11 cellular contexts compared by ENCODE assay signal in genomic region chr10:100516847-100517246, GRCh38. TPM values are rescaled to one million over a fixed set of nuclear protein-coding genes. Genes with fewer than 3 reads are reported as not detected.
DNase-seq lines count a peak whose midpoint lies in the region; ATAC-seq, FAIRE-seq and TF ChIP-seq lines count a peak whose summit lies in the region.
"Had no signal": no experiment of that assay in that cellular context is flagged by ENCODE, and none has a peak within 500 bp of the region (broad histone marks: within the 10 kb centered on the region; RNA-seq: fewer than 3 reads in every experiment).

No MANE protein-coding gene starts in this region.

- FAIRE-seq in GM19239 (lab: Jason Lieb, UNC) = no peak

- H3K4me1 ChIP-seq in H9 (ENCODE audit: insufficient read depth, low read length) (no peaks in the 10 kb centered on the region), SJCRH30 (no peaks in the 10 kb centered on the region)

- no peak overlapping the region for H2BK12ac ChIP-seq in H9 (ENCODE audit: insufficient read length, low read depth, low read length)

- H4K8ac ChIP-seq in H9 (replicated peaks; ENCODE audit: insufficient read length, low read depth, low read length) = no peak overlapping the region

- WGBS in H9 (ENCODE audit: extremely low coverage, insufficient read length, low lambda C conversion rate) = no CpG with 5 or more reads among the region's 2 CpGs

- H3K18ac ChIP-seq in H9 (ENCODE audit: insufficient read length, low read depth, low read length) = no peak overlapping the region

- H3K9me3 ChIP-seq in H9 (ENCODE audit: control insufficient read depth, low read depth, low read length) (no peaks in the 10 kb centered on the region), SJCRH30 (replicated peaks) (no peaks in the 10 kb centered on the region; the same call in 1 of the 2 replicates), T-helper 17 cell (ENCODE audit: control insufficient read depth, low read length, poor library complexity, severe bottlenecking) (no peaks in the 10 kb centered on the region)
- H3K9me3 ChIP-seq: Caco-2 had no signal

- no peak overlapping the region for H4K5ac ChIP-seq in H9 (ENCODE audit: insufficient read length, low read depth, low read length)

- no peak overlapping the region for H4K91ac ChIP-seq in H9 (ENCODE audit: insufficient read length, low read depth, low read length)

- H3K14ac ChIP-seq in H9 (ENCODE audit: insufficient read depth, low read length) = no peak overlapping the region

- H3K23me2 ChIP-seq in H9 (ENCODE audit: insufficient read length, low read depth, low read length, poor library complexity, severe bottlenecking) = peaks cover 10% of the 10 kb centered on the region

- H2AFZ ChIP-seq in H9 (ENCODE audit: low read length) = no peak overlapping the region

- H3K9ac ChIP-seq in H9 (ENCODE audit: extremely low read depth, insufficient read length, low read length) = no peak overlapping the region

- H3K4me2 ChIP-seq in H9 (ENCODE audit: insufficient read depth, insufficient read length, low read length) = no peak overlapping the region

- peaks cover 4% of the 10 kb centered on the region; the same call in 1 of the 2 replicates for H3K27me3 ChIP-seq in H9 (ENCODE audit: insufficient read depth, low read length)
- H3K27me3 ChIP-seq in SJCRH30 = no peaks in the 10 kb centered on the region
- peaks cover 3% of the 10 kb centered on the region for H3K27me3 ChIP-seq in kidney epithelial cell (ENCODE audit: control insufficient read depth, insufficient read depth, low read length)

- H2BK15ac ChIP-seq in H9 (ENCODE audit: low read depth, low read length) = no peak overlapping the region

- H3K27me3 Mint-ChIP-seq in H9 (ENCODE audit: low read depth) (peaks cover 47% of the 10 kb centered on the region), T-helper 17 cell (no peaks in the 10 kb centered on the region)

- H3K4me1 Mint-ChIP-seq in H9 (peaks cover 9 to 13% of the 10 kb centered on the region in 2 experiments), T-helper 17 cell (peaks cover 22% of the 10 kb centered on the region)

- H3K79me2 ChIP-seq in H9 (ENCODE audit: insufficient read depth, low read length) = no peaks in the 10 kb centered on the region

- no peaks in the 10 kb centered on the region for H3K79me1 ChIP-seq in H9 (ENCODE audit: insufficient read depth, low read depth, low read length, poor library complexity, severe bottlenecking)

- H2BK5ac ChIP-seq in H9 (ENCODE audit: insufficient read length, low read length) = no peak overlapping the region

- no peak overlapping the region for H2AK5ac ChIP-seq in H9 (ENCODE audit: insufficient read length, low read length)

- no peak overlapping the region for H3K23ac ChIP-seq in H9 (ENCODE audit: insufficient read length, low read depth, low read length)

- H3K36me3 ChIP-seq in SJCRH30 = no peaks in the 10 kb centered on the region
- no peaks in the 10 kb centered on the region for H3K36me3 ChIP-seq in kidney epithelial cell (ENCODE audit: control insufficient read depth, insufficient read depth, low read length)

- ATAC-seq in HG03159 (IDR thresholded peaks at IDR 0.05; ENCODE audit: unreplicated experiment) (no peak), T-helper 17 cell (no peak)

- TF ChIP-seq CTCF in AG09309 (IDR thresholded peaks at IDR 0.05; ENCODE audit: control insufficient read depth, insufficient read depth, low read depth, low read length, missing control alignments) (peak; percentile 17), H9 (conservative IDR thresholded peaks at IDR 0.05) (peak; percentile 56), kidney epithelial cell (IDR thresholded peaks at IDR 0.05; ENCODE audit: insufficient read depth, low read length, poor library complexity, severe bottlenecking) (peak; percentile 3)

- no peaks in the 10 kb centered on the region; a peak in 1 of 7 replicates for H3K36me3 Mint-ChIP-seq in H9 (ENCODE audit: insufficient read depth in 1 of 3, low read depth in 3 of 3)
- H3K36me3 Mint-ChIP-seq in T-helper 17 cell (ENCODE audit: low read depth) = peaks cover 7% of the 10 kb centered on the region

- no peaks in the 10 kb centered on the region for H3K9me3 Mint-ChIP-seq in H9

- H4K20me1 ChIP-seq in H9 (ENCODE audit: control insufficient read depth, insufficient read depth, insufficient read length) = no peaks in the 10 kb centered on the region

- H3T11ph ChIP-seq in H9 (ENCODE audit: low read length) = no peak overlapping the region

- H3K27ac ChIP-seq in H9 (ENCODE audit: insufficient read length, low read depth, low read length) (no peak overlapping the region), SJCRH30 (no peak overlapping the region)

- H3K4ac ChIP-seq in H9 (ENCODE audit: low read depth, low read length) = no peak overlapping the region

- H2BK20ac ChIP-seq in H9 (ENCODE audit: low read depth, low read length, poor library complexity, severe bottlenecking) = no peak overlapping the region

- no peak overlapping the region for H2BK120ac ChIP-seq in H9 (ENCODE audit: low read depth, low read length, poor library complexity, severe bottlenecking)

- H3K4me3 ChIP-seq in AG09309 (ENCODE audit: control insufficient read depth, low read depth, low read length) (no peak overlapping the region), SJCRH30 (no peak overlapping the region), kidney epithelial cell (ENCODE audit: low read depth, low read length) (no peak overlapping the region)

- H3K4me3 Mint-ChIP-seq in H9 (0 out of 5 replicates have a peak overlapping the region, but pooled peaks of 1 of the 2 experiments have one; percentile 5), T-helper 17 cell (no peak overlapping the region)

- H3K27ac Mint-ChIP-seq in H9 = no peak overlapping the region
- H3K27ac Mint-ChIP-seq in T-helper 17 cell = no peak overlapping the region

- no peak overlapping the region for H3K56ac ChIP-seq in H9 (ENCODE audit: insufficient read length, low read depth, low read length)

- no peak for DNase-seq in AG09309 (ENCODE audit: low read depth)
- peak; percentile 59 for DNase-seq in H9
- DNase-seq in SJCRH30 = peak; percentile 36 to 61
- DNase-seq in kidney epithelial cell (ENCODE audit: low read depth) = no peak
- DNase-seq in NCI-H526 treated with DMSO at 0.1 percent for 48 hours (lab: John Stamatoyannopoulos, UW) = no peak
- no peak for DNase-seq in T-helper 17 cell
- no peak for DNase-seq in GM19239 (ENCODE audit: insufficient read length, low spot score)
- DNase-seq: Caco-2; stimulated activated CD8-positive, alpha-beta memory T cell treated with anti-CD3 and anti-CD28 coated beads, Interleukin-4, amount 100 ng/mL, for 48 hours had no signal

RNA-seq across cellular contexts. Expression of gene SEC31B, which starts 2.8 kb away (rescaled TPM):
- total RNA-seq in H9 (2021) = 6.3 and 6.6 TPM in 2 replicates
- 2.2 and 4.6 TPM in 2 replicates for total RNA-seq in SJCRH30 (2014; rRNA removed; shearing (Covaris generic))
- 1.6 and 2.6 TPM in 2 replicates for total RNA-seq in kidney epithelial cell
- 10 to 100 TPM; 70.3 to 73.5 TPM for total RNA-seq in T-helper 17 cell

RNA-seq across cellular contexts. Expression of gene NDUFB8, which starts 12.8 kb away (rescaled TPM):
- total RNA-seq in H9 (2021) (194 and 205 TPM in 2 replicates), kidney epithelial cell (148 and 183 TPM in 2 replicates), T-helper 17 cell (100 to 1,000 TPM; 142 to 159 TPM)
- 293 and 330 TPM in 2 replicates for total RNA-seq in SJCRH30 (2014; rRNA removed; shearing (Covaris generic))

RNA-seq across cellular contexts. Expression of gene HIF1AN, which starts 18.9 kb away (rescaled TPM):
- total RNA-seq in H9 (2021) (53.8 and 58.7 TPM in 2 replicates), kidney epithelial cell (11.4 and 11.5 TPM in 2 replicates), T-helper 17 cell (10 to 100 TPM; 38.8 to 45.9 TPM)
- total RNA-seq in SJCRH30 (2014; rRNA removed; shearing (Covaris generic)) = 18.1 and 25.1 TPM in 2 replicates

RNA-seq across cellular contexts. Expression of gene WNT8B, which starts 54.0 kb away (rescaled TPM):
- total RNA-seq in H9 (2021) (not detected in 2 replicates), kidney epithelial cell (0.07 TPM in 1 of 2 replicates, not detected in the other), T-helper 17 cell (not detected)
- not detected in 2 replicates for total RNA-seq in SJCRH30 (2014; rRNA removed; shearing (Covaris generic))
- total RNA-seq: MCF 10A had no signal

Comparison
In these comparisons a context has a peak if more than half of its experiments do, and no peak if none do; other contexts are left out.
1. DNase-seq: peak in H9 (single experiment) and SJCRH30 (2 of 2); none in AG09309 (single experiment), kidney epithelial cell (single experiment), NCI-H526 treated with DMSO at 0.1 percent for 48 hours (single experiment), T-helper 17 cell (0 of 3) and GM19239 (single experiment).
2. CTCF ChIP-seq: peak in every context shown above with its lines; median percentile 56 in H9; 17 in AG09309; 3 in kidney epithelial cell.